In the genomic region with DNA sequence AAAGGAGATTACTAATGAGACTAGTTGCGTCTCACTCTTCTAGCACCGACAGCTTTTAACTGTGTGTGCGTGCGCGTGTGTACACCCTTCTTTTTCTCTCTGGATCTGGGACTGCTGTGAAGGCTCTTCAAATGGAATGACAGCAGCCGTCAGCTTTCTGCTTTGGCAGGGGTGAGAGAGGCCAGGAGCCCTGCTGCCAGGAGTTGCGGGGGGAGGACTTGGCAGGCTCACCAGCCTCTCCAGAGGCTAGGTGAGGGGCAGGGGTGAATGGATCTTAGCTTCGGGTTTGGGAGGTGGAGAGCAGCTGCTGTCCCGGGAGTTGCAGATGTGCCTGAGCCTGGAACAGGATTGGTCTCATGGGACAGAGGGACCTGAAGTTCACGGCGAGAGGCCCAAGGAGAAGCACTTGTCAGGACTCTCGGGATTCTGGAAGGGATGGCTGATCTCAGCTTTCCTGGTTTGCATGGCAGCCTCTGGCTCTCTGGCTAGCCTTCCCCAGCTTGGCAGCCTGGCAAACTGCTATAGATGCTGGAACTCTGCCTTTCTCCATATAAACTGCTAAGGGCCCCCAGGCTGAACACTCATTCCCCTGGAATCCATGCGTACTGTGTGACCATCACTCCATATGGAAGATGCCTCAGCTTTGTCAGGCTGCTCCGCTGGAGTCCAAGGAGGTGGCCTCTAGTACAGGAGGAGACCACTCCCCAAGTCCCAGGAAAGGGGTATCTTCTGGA, we compare ENCODE assay signal across 11 cellular contexts. TPM values are rescaled to one million over a fixed set of nuclear protein-coding genes. Genes with fewer than 3 reads are reported as not detected.
A peak's percentile ranks its signal among the peaks of the same experiment; 100 is the strongest.
DNase-seq lines count a peak whose midpoint lies in the region; ATAC-seq, FAIRE-seq and TF ChIP-seq lines count a peak whose summit lies in the region.
"Had no signal": no experiment of that assay in that cellular context is flagged by ENCODE, and none has a peak within 500 bp of the region (broad histone marks: within the 10 kb centered on the region; RNA-seq: fewer than 3 reads in every experiment).

No MANE protein-coding gene starts in this region.

- TF ChIP-seq CTCF in DND-41 (IDR thresholded peaks at IDR 0.05; ENCODE audit: borderline replicate concordance, extremely low read depth, low read length, poor library complexity, severe bottlenecking) (no peak), osteocyte (IDR thresholded peaks at IDR 0.05) (no peak), Peyer's patch (IDR thresholded peaks at IDR 0.05) (no peak)

- H3K9me3 Mint-ChIP-seq in T-cell (no peaks in the 10 kb centered on the region), osteocyte (ENCODE audit: unreplicated experiment) (no peaks in the 10 kb centered on the region)

- H3K36me3 Mint-ChIP-seq in T-cell (peaks cover 34% of the 10 kb centered on the region), osteocyte (ENCODE audit: unreplicated experiment) (peaks cover 23% of the 10 kb centered on the region)

- H3K27ac ChIP-seq in DND-41 (ENCODE audit: low read length) (peak overlapping the region; percentile 57; the same call in 1 of the 2 replicates), Peyer's patch (no peak overlapping the region)

- POLR2A ChIA-PET in T-cell (lab: Charles Lee) = no interaction called here

- H3K4me3 Mint-ChIP-seq in T-cell (peak overlapping the region in 1 of 3 donors; percentile 76), osteocyte (ENCODE audit: unreplicated experiment) (no peak overlapping the region)

- peak overlapping the region; percentile 57 to 72 for H3K27ac Mint-ChIP-seq in T-cell
- H3K27ac Mint-ChIP-seq in osteocyte (ENCODE audit: unreplicated experiment) = peak overlapping the region; percentile 60

- intact Hi-C loops in head of caudate nucleus (cut with DNase I) = no loop called here

- no peak for TF ChIP-seq POLR2A in Peyer's patch (IDR thresholded peaks at IDR 0.05)

- CTCF ChIA-PET in T-cell (lab: Charles Lee) = interaction anchor here (1.0 to 2.7 kb wide), 2 partner anchors 186 to 187 kb away, joined by 3 to 11 read pairs; no protein-coding TSS in a partner anchor

- H3K79me2 ChIP-seq in DND-41 (ENCODE audit: insufficient read depth, low read length) = peaks cover 8% of the 10 kb centered on the region; the same call in 1 of the 2 replicates

- H4K20me1 ChIP-seq in DND-41 (ENCODE audit: insufficient read depth, low read length) = peaks cover 67% of the 10 kb centered on the region

- no peak for FAIRE-seq in GM19239 (lab: Jason Lieb, UNC)

- H2AFZ ChIP-seq in DND-41 (ENCODE audit: low read depth, low read length) = no peak overlapping the region

- H3K4me1 ChIP-seq in DND-41 (ENCODE audit: insufficient read depth, low read length) (peaks cover 19% of the 10 kb centered on the region), Peyer's patch (peaks cover 0 to 13% (median 12%) of the 10 kb centered on the region in 4 donors)

- no peak overlapping the region for H3K4me2 ChIP-seq in DND-41 (ENCODE audit: insufficient read depth, low read length)

- DNase-seq in DND-41 (no peak), T-cell (no peak), foreskin melanocyte (peak; percentile 50), osteocyte (ENCODE audit: extremely low spot score, unreplicated experiment) (no peak), head of caudate nucleus (no peak), GM19239 (ENCODE audit: insufficient read length, low spot score) (no peak), Peyer's patch (no peak)
- DNase-seq: activated CD4-positive, alpha-beta T cell treated with anti-CD3 and anti-CD28 coated beads for 48 hours; OCI-M1 had no signal

- ATAC-seq in DND-41 (ENCODE audit: insufficient read depth, low read depth) (no peak), T-cell (replicated peaks in 1 of 4) (no peak), GM19467 (IDR thresholded peaks at IDR 0.05; ENCODE audit: unreplicated experiment) (no peak)

- no peak overlapping the region for H3K4me3 ChIP-seq in DND-41 (ENCODE audit: low read depth in 1 of 2, low read length in 2 of 2)
- no peak overlapping the region for H3K4me3 ChIP-seq in Peyer's patch
- H3K4me3 ChIP-seq: coronary artery had no signal

- H3K9me3 ChIP-seq in DND-41 (ENCODE audit: insufficient read depth, low read length, severe bottlenecking) (no peaks in the 10 kb centered on the region), Peyer's patch (no peaks in the 10 kb centered on the region)

- H3K27me3 Mint-ChIP-seq in T-cell = no peaks in the 10 kb centered on the region
- H3K27me3 Mint-ChIP-seq in osteocyte (ENCODE audit: unreplicated experiment) = no peaks in the 10 kb centered on the region

- H3K27me3 ChIP-seq in DND-41 (ENCODE audit: insufficient read depth, low read length, poor library complexity) (no peaks in the 10 kb centered on the region), Peyer's patch (no peaks in the 10 kb centered on the region)

- H3K4me1 Mint-ChIP-seq in T-cell (peaks cover 73 to 83% (median 75%) of the 10 kb centered on the region in 3 donors), osteocyte (ENCODE audit: unreplicated experiment) (peaks cover 30% of the 10 kb centered on the region)

- no peak overlapping the region for H3K9ac ChIP-seq in DND-41 (ENCODE audit: low read depth, low read length)

- peaks cover 91% of the 10 kb centered on the region for H3K36me3 ChIP-seq in DND-41 (ENCODE audit: insufficient read depth, low read length)
- H3K36me3 ChIP-seq in Peyer's patch = peaks cover 0 to 72% (median 0%) of the 10 kb centered on the region in 3 donors

RNA-seq across cellular contexts. Expression of gene TEX264, which starts 16.6 kb away (rescaled TPM):
- 10 to 100 TPM; 35.9 to 51.0 (median 47.0) TPM for total RNA-seq in T-cell
- total RNA-seq in osteocyte = 63.0 and 65.2 TPM in 2 replicates
- 100 to 1,000 TPM in 1 of 4 donors, 10 to 100 TPM in 3; 22.3 to 118 (median 83.2) TPM for total RNA-seq in Peyer's patch

RNA-seq across cellular contexts. Expression of gene GRM2, which starts 19.2 kb away (rescaled TPM):
- total RNA-seq in T-cell (1 to 10 TPM; 1.5 to 6.9 (median 2.2) TPM), osteocyte (0.10 and 0.32 TPM in 2 replicates), Peyer's patch (1 to 10 TPM in 1 of 4 donors, under 1 TPM in 2, not detected in 1; 0.54 to 2.5 (median 0.57) TPM)
